ENCODE assay signal across 9 cellular contexts in genomic region chr18:47756364-47757016, GRCh38.
DNase-seq lines count a peak whose midpoint lies in the region; ATAC-seq and TF ChIP-seq lines count a peak whose summit lies in the region.
"Had no signal": no experiment of that assay in that cellular context is flagged by ENCODE, and none has a peak within 500 bp of the region (broad histone marks: within the 10 kb centered on the region; RNA-seq: fewer than 3 reads in every experiment).

No MANE protein-coding gene starts in this region.

- H3K9ac ChIP-seq in neuronal stem cell (ENCODE audit: low read depth, low read length, poor library complexity): no peak overlapping the region

- no peak overlapping the region for H2BK15ac ChIP-seq in neuronal stem cell (ENCODE audit: low read length)

- DNase-seq in DMS114 treated with DMSO at 0.1 percent for 48 hours (lab: John Stamatoyannopoulos, UW; ENCODE audit: unreplicated experiment) (peak; percentile 57), NCI-H748 treated with DMSO at 0.1 percent for 48 hours (lab: John Stamatoyannopoulos, UW) (peak; percentile 38), fibroblast of mammary gland (ENCODE audit: low read depth) (peak; percentile 42), neuronal stem cell (ENCODE audit: low spot score) (peak; percentile 63), ureter (ENCODE audit: low spot score) (peak; percentile 63)
- DNase-seq in activated CD8-positive, alpha-beta memory T cell treated with anti-CD3 and anti-CD28 coated beads, Interleukin-2, amount 50 U/mL, for 48 hours: peak; percentile 82

- no peak overlapping the region for H3K4me3 ChIP-seq in fibroblast of mammary gland (ENCODE audit: control insufficient read depth, low read depth, low read length)
- H3K4me3 ChIP-seq in neuronal stem cell (ENCODE audit: low read length in 2 of 2): no peak overlapping the region
- H3K4me3 ChIP-seq: SK-N-MC had no signal

- no peak overlapping the region for H3K14ac ChIP-seq in neuronal stem cell (ENCODE audit: low read length)

- H4K8ac ChIP-seq in neuronal stem cell (ENCODE audit: low read depth, low read length): no peak overlapping the region

- peaks cover 0 to 1% of the 10 kb centered on the region in 2 donors for H3K4me1 ChIP-seq in neuronal stem cell (ENCODE audit: control insufficient read depth in 2 of 2, insufficient read depth in 1 of 2, low read depth in 1 of 2, low read length in 2 of 2)

- H3K4ac ChIP-seq in neuronal stem cell (ENCODE audit: low read length): no peak overlapping the region

- no peaks in the 10 kb centered on the region for H3K79me1 ChIP-seq in neuronal stem cell (ENCODE audit: low read depth, low read length)

- H3K27ac ChIP-seq in neuronal stem cell (replicated peaks; ENCODE audit: low read length): no peak overlapping the region
- H3K27ac ChIP-seq: SK-N-MC had no signal

- H3K9me3 ChIP-seq in neuronal stem cell (replicated peaks in 1 of 2; ENCODE audit: control insufficient read depth in 2 of 2, insufficient read depth in 1 of 2, low read depth in 1 of 2, low read length in 2 of 2): peaks cover 0 to 3% of the 10 kb centered on the region in 2 donors

- no peak overlapping the region for H4K91ac ChIP-seq in neuronal stem cell (ENCODE audit: low read depth, low read length, poor library complexity)

- no CpG with 5 or more reads among the region's 9 CpGs for WGBS in neuronal stem cell (ENCODE audit: extremely low coverage in 2 of 2, insufficient read length in 2 of 2, insufficient replicate concordance in 1 of 2), 2 donors

- no peak overlapping the region for H2BK120ac ChIP-seq in neuronal stem cell (ENCODE audit: low read depth, low read length)

- no peak overlapping the region for H3K23ac ChIP-seq in neuronal stem cell (ENCODE audit: low read depth, low read length, poor library complexity)

- no peak overlapping the region for H2BK5ac ChIP-seq in neuronal stem cell (ENCODE audit: low read length)

- no peak overlapping the region for H2BK12ac ChIP-seq in neuronal stem cell (ENCODE audit: low read length)

- H3K18ac ChIP-seq in neuronal stem cell (ENCODE audit: low read length): no peak overlapping the region

- peaks cover 0 to 3% (median 0%) of the 10 kb centered on the region in 3 experiments for H3K27me3 ChIP-seq in neuronal stem cell (ENCODE audit: control insufficient read depth in 3 of 3, insufficient read depth in 3 of 3, low read depth in 1 of 3, low read length in 3 of 3)

- no peak overlapping the region for H2AFZ ChIP-seq in neuronal stem cell (ENCODE audit: low read length)

- H3K4me2 ChIP-seq in neuronal stem cell (ENCODE audit: insufficient read depth, low read length, poor library complexity, severe bottlenecking): no peak overlapping the region

- ATAC-seq in HG02642 (IDR thresholded peaks at IDR 0.05; ENCODE audit: poor library complexity, unreplicated experiment): peak; percentile 50
- ATAC-seq in HG03520 (IDR thresholded peaks at IDR 0.05; ENCODE audit: unreplicated experiment): no peak

- no peaks in the 10 kb centered on the region for H3K36me3 ChIP-seq in neuronal stem cell (replicated peaks in 1 of 2; ENCODE audit: control insufficient read depth in 2 of 2, insufficient read depth in 2 of 2, low read length in 2 of 2)

- no peak overlapping the region for H2AK5ac ChIP-seq in neuronal stem cell (ENCODE audit: low read depth, low read length)

- TF ChIP-seq CTCF in fibroblast of mammary gland (conservative IDR thresholded peaks at IDR 0.05; ENCODE audit: control insufficient read depth, insufficient read depth, low read depth, low read length): peak; percentile 93
